ENCODE assay signal across 8 cellular contexts in the genomic region with DNA sequence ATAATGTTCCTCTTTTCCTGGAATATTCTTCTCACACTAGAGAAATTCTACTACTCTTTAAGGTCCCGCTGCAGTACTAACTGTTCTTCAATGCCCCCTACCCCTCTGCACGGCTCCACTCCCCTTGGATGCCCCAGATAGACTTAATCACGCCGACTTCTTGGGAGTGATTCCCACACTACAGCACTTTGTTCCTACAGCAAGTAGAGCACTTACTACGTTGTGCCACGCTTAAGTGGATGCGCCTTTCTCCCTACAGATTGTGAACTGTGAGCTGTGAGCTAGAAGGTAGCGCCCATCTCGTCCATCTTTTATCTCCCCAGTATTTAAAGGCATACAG. TPM values are rescaled to one million over a fixed set of nuclear protein-coding genes. Genes with fewer than 3 reads are reported as not detected.
DNase-seq lines count a peak whose midpoint lies in the region; ATAC-seq and TF ChIP-seq lines count a peak whose summit lies in the region.

No MANE protein-coding gene starts in this region.

- H4K20me1 ChIP-seq in OCI-LY7 (ENCODE audit: insufficient read depth, low read length): no peaks in the 10 kb centered on the region

- H3K9me2 ChIP-seq in OCI-LY7 (ENCODE audit: insufficient read depth, low read length): no peaks in the 10 kb centered on the region

- peak overlapping the region; percentile 39; the same call in 1 of the 2 replicates for H2AFZ ChIP-seq in OCI-LY7 (ENCODE audit: low read length)

- peaks cover 17% of the 10 kb centered on the region for H3K36me3 ChIP-seq in OCI-LY7 (ENCODE audit: insufficient read depth, low read length)
- peaks cover 11% of the 10 kb centered on the region for H3K36me3 ChIP-seq in endocrine pancreas (ENCODE audit: control insufficient read depth, insufficient read depth, low read length)
- H3K36me3 ChIP-seq in ovary: peaks cover 4% of the 10 kb centered on the region

- in situ Hi-C loops in GM13976 (cut with MboI; ENCODE audit: low sequenced_read_pairs, unreplicated experiment): no loop called here

- no TSS peak for BruUV-seq in OCI-LY7 (replicated peaks; lab: Mats Ljungman, UMichigan)

- H3K4me2 ChIP-seq in OCI-LY7 (ENCODE audit: low read length): peak overlapping the region; percentile 78

- 60 to 62% (median 62%) methylated on average over 9 of the region's 9 CpGs for WGBS in ovary, 3 donors

- no peak for TF ChIP-seq CTCF in OCI-LY7 (conservative IDR thresholded peaks at IDR 0.05; ENCODE audit: low read length)
- no peak for TF ChIP-seq CTCF in ovary (IDR thresholded peaks at IDR 0.05)
- no peak for TF ChIP-seq CTCF in GM13976 (IDR thresholded peaks at IDR 0.05; ENCODE audit: borderline replicate concordance, control extremely low read depth, extremely low read depth, insufficient read depth, missing control alignments)

- no peaks in the 10 kb centered on the region for H3K9me3 ChIP-seq in OCI-LY7 (ENCODE audit: low read length)
- H3K9me3 ChIP-seq in endocrine pancreas (ENCODE audit: control insufficient read depth, low read length): peaks cover 6% of the 10 kb centered on the region
- peaks cover 0 to 16% of the 10 kb centered on the region in 2 donors for H3K9me3 ChIP-seq in ovary

- H3K27me3 ChIP-seq in endocrine pancreas (ENCODE audit: control insufficient read depth, insufficient read depth, low read length) (no peaks in the 10 kb centered on the region), ovary (no peaks in the 10 kb centered on the region)

- ATAC-seq in GM21786 (IDR thresholded peaks at IDR 0.05; ENCODE audit: unreplicated experiment) (no peak), HG03175 (IDR thresholded peaks at IDR 0.05; ENCODE audit: unreplicated experiment) (no peak)

- no peak for TF ChIP-seq POLR2A in ovary (IDR thresholded peaks at IDR 0.05)

- peak overlapping the region; percentile 20 for H3K27ac ChIP-seq in OCI-LY7 (ENCODE audit: low read depth, low read length, poor library complexity, severe bottlenecking)
- peak overlapping the region in 1 of 2 donors; percentile 94 for H3K27ac ChIP-seq in ovary

- no peak for TF ChIP-seq EP300 in ovary (IDR thresholded peaks at IDR 0.05)

- H3K79me2 ChIP-seq in OCI-LY7 (ENCODE audit: insufficient read depth, low read depth, low read length): peaks cover 13% of the 10 kb centered on the region; the same call in 1 of the 2 replicates

- DNase-seq in DMS114 treated with DMSO at 0.1 percent for 48 hours (lab: John Stamatoyannopoulos, UW; ENCODE audit: unreplicated experiment) (peak; percentile 32), OCI-LY7 (ENCODE audit: low spot score) (peak; percentile 22), ovary (peak in 1 of 5 donors; percentile 25), GM13976 (ENCODE audit: low spot score) (no peak), NCI-H187 (lab: John Stamatoyannopoulos, UW) (no peak)

- CTCF ChIA-PET in OCI-LY7 (lab: Charles Lee; ENCODE audit: unreplicated experiment): interaction anchor here (1.5 kb wide), 1 partner anchor 36 kb away, joined by 6 read pairs; no protein-coding TSS in a partner anchor

- POLR2A ChIA-PET in OCI-LY7 (lab: Charles Lee): interaction anchor here (0.6 to 1.3 kb wide), 2 partner anchors 60 to 120 kb away, joined by 4 to 5 read pairs; no protein-coding TSS in a partner anchor

- intact Hi-C loops in OCI-LY7 (cut with micrococcal nuclease; ENCODE audit: unreplicated experiment) (loop anchor here (10.0 kb wide), 1 partner anchor 537 kb away; no protein-coding TSS in a partner anchor), ovary (cut with DNase I) (no loop called here)

- H3K9ac ChIP-seq in endocrine pancreas (ENCODE audit: control insufficient read depth, insufficient read depth, low read length): peak overlapping the region; percentile 99

- H3K4me3 ChIP-seq in OCI-LY7 (ENCODE audit: low read depth, low read length, poor library complexity, severe bottlenecking) (peak overlapping the region; percentile 77), endocrine pancreas (ENCODE audit: control insufficient read depth, insufficient read depth, low read length) (peak overlapping the region; percentile 61), ovary (peak overlapping the region; percentile 94)

- H3K4me1 ChIP-seq in OCI-LY7 (ENCODE audit: insufficient read depth, low read length, poor library complexity, severe bottlenecking) (peaks cover 28% of the 10 kb centered on the region), endocrine pancreas (ENCODE audit: control insufficient read depth, insufficient read depth, low read length) (peaks cover 7% of the 10 kb centered on the region), ovary (ENCODE audit: insufficient read depth) (peaks cover 15% of the 10 kb centered on the region)

RNA-seq across cellular contexts. Expression of gene ZNF436, which starts 2.2 kb away (rescaled TPM):
- 4.7 and 5.0 TPM in 2 replicates for total RNA-seq in OCI-LY7 (2014; rRNA removed; shearing (Covaris generic))
- total RNA-seq in OCI-LY7 (2022) (6.4 and 7.6 TPM in 2 replicates), ovary (10 to 100 TPM; 16.5 to 42.6 (median 23.5) TPM)
- polyA plus RNA-seq in ovary: 10 to 100 TPM; 17.2 to 43.1 TPM

RNA-seq across cellular contexts. Expression of gene HNRNPR, which starts 23.3 kb away (rescaled TPM):
- total RNA-seq in OCI-LY7 (2014; rRNA removed; shearing (Covaris generic)): 193 and 260 TPM in 2 replicates
- 282 and 298 TPM in 2 replicates for total RNA-seq in OCI-LY7 (2022)
- total RNA-seq in ovary: 100 to 1,000 TPM in 5 of 7 donors, 10 to 100 TPM in 2; 55.9 to 173 (median 153) TPM
- 100 to 1,000 TPM in 1 of 2 donors, 10 to 100 TPM in 1; 70.6 to 107 TPM for polyA plus RNA-seq in ovary

RNA-seq across cellular contexts. Expression of gene TCEA3, which starts 57.1 kb away (rescaled TPM):
- total RNA-seq in OCI-LY7 (2014; rRNA removed; shearing (Covaris generic)): 0.21 TPM in 1 of 2 replicates, not detected in the other
- total RNA-seq in OCI-LY7 (2022) (not detected in 2 replicates), ovary (100 to 1,000 TPM in 3 of 7 donors, 10 to 100 TPM in 4; 42.0 to 153 (median 79.7) TPM)
- polyA plus RNA-seq in ovary: 10 to 100 TPM; 72.5 to 73.8 TPM

Comparison
In these comparisons a context has a peak if more than half of its experiments do, and no peak if none do; other contexts are left out.
1. DNase-seq: peak in DMS114 treated with DMSO at 0.1 percent for 48 hours (single experiment) and OCI-LY7 (single experiment); none in GM13976 (single experiment) and NCI-H187 (0 of 2).
2. RNA of gene TCEA3, which starts 57.1 kb away (total RNA-seq): 42.0 to 153 TPM in ovary; 0.21 TPM in OCI-LY7; every median in the first group is over 10 times any median in the second.
3. Peak in every context shown above with its lines, with median percentiles within 50 percentile points of each other: H3K4me3 ChIP-seq.